8 cellular contexts compared by ENCODE assay signal in the genomic region with DNA sequence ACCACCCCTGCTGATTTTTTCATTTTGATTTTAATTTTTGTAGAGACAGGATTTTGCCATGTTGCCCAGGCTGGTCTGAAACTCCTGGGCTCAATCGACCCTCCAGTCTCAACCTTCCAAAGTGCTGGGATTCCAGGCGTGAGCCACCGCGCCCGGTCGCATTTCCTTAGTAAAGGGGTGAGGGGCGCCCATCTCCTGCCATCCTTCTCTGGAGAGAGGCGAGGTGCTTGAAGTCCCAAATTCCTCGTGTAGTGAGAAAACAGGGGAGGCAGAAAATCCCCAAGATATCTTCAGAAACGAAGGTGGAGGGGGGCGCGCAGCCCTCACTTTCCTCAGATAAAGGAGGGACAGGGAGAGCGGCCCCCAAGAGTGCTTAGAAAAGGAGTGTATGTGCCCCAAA. TPM values are rescaled to one million over a fixed set of nuclear protein-coding genes. Genes with fewer than 3 reads are reported as not detected.
A peak's percentile ranks its signal among the peaks of the same experiment; 100 is the strongest.
DNase-seq lines count a peak whose midpoint lies in the region; ATAC-seq, FAIRE-seq and TF ChIP-seq lines count a peak whose summit lies in the region.

No MANE protein-coding gene starts in this region.

- TF ChIP-seq RAD21 in H1 (IDR thresholded peaks at IDR 0.05 in 1 of 2, conservative IDR thresholded peaks at IDR 0.05 in 1 of 2; ENCODE audit: low read depth in 2 of 2, low read length in 2 of 2) = no peak

- H4K8ac ChIP-seq in H1 (ENCODE audit: extremely low read depth, insufficient read depth, low read length) = peak overlapping the region; percentile 28

- no peak overlapping the region for H2BK12ac ChIP-seq in H1 (ENCODE audit: low read depth, low read length)

- CTCF ChIA-PET in H1 (lab: Charles Lee; ENCODE audit: partially characterized antibody) = interaction anchor here (1.0 kb wide), 1 partner anchor 9 kb away, joined by 3 read pairs; no protein-coding TSS in a partner anchor

- peak overlapping the region; percentile 80 for H3K27ac ChIP-seq in CD4-positive, CD25-positive, alpha-beta regulatory T cell (ENCODE audit: insufficient read depth, low read length, poor library complexity, severe bottlenecking)
- H3K27ac ChIP-seq in H1 (ENCODE audit: low read depth, low read length) = peak overlapping the region; percentile 57; the same call in 1 of the 2 replicates

- H3K27me3 Mint-ChIP-seq in CD4-positive, CD25-positive, alpha-beta regulatory T cell = no peaks in the 10 kb centered on the region
- H3K27me3 Mint-ChIP-seq in neural crest cell (ENCODE audit: low read depth) = no peaks in the 10 kb centered on the region

- H3K27ac Mint-ChIP-seq in CD4-positive, CD25-positive, alpha-beta regulatory T cell = peak overlapping the region in 1 of 3 donors; percentile 62
- H3K27ac Mint-ChIP-seq in neural crest cell (ENCODE audit: unreplicated experiment) = no peak overlapping the region

- TF ChIP-seq EP300 in H1 (IDR thresholded peaks at IDR 0.05; ENCODE audit: borderline replicate concordance in 1 of 2, low read depth in 2 of 2, low read length in 2 of 2) = no peak

- no peak overlapping the region; the same call in 1 of the 2 replicates for H3K18ac ChIP-seq in H1 (ENCODE audit: extremely low read depth, low read length)

- no peak overlapping the region for H2BK15ac ChIP-seq in H1 (ENCODE audit: low read length)

- WGBS in H1 (ENCODE audit: extremely low coverage in 1 of 2, insufficient coverage in 1 of 2, insufficient read length in 1 of 2, insufficient replicate concordance in 2 of 2, low coverage in 1 of 2, low lambda C conversion rate in 2 of 2, missing lambda C conversion rate in 1 of 2), 2 experiments = 67% methylated on average over 10 of the region's 13 CpGs; no CpG with 5 or more reads in 1 of the 2 experiments

- peak overlapping the region; percentile 57 for H3K4ac ChIP-seq in H1 (replicated peaks; ENCODE audit: insufficient read length, low read depth, low read length)

- H2AK5ac ChIP-seq in H1 (ENCODE audit: low read depth, low read length) = no peak overlapping the region; the same call in 1 of the 2 replicates

- TF ChIP-seq CTCF in H1 (IDR thresholded peaks at IDR 0.05; ENCODE audit: control extremely low read depth in 1 of 3, insufficient read depth in 1 of 3, low read depth in 1 of 3, low read length in 3 of 3) = no peak
- no peak for TF ChIP-seq CTCF in neural crest cell (conservative IDR thresholded peaks at IDR 0.05)

- TF ChIP-seq POLR2A in H1 (IDR thresholded peaks at IDR 0.05; ENCODE audit: control extremely low read depth in 1 of 2, low read depth in 2 of 2, low read length in 2 of 2) = no peak

- H2BK5ac ChIP-seq in H1 (ENCODE audit: low read depth, low read length) = no peak overlapping the region

- DNase-seq in CD4-positive, CD25-positive, alpha-beta regulatory T cell = no peak
- no peak for DNase-seq in NT2/D1 (ENCODE audit: low read depth, low spot score)
- DNase-seq in H1 (ENCODE audit: low read depth in 1 of 2, low spot score in 2 of 2) = no peak
- no peak for DNase-seq in neural crest cell (ENCODE audit: low read depth, low spot score)
- no peak for DNase-seq in activated gamma-delta T cell (lab: John Stamatoyannopoulos, UW)
- no peak for DNase-seq in NCI-H2081 treated with DMSO at 0.1 percent for 48 hours (lab: John Stamatoyannopoulos, UW)
- DNase-seq in RKO (ENCODE audit: low spot score) = no peak

- H3K4me3 Mint-ChIP-seq in CD4-positive, CD25-positive, alpha-beta regulatory T cell = peak overlapping the region; percentile 92 to 95 (median 95)
- H3K4me3 Mint-ChIP-seq in neural crest cell = peak overlapping the region; percentile 93

- H3K36me3 ChIP-seq in CD4-positive, CD25-positive, alpha-beta regulatory T cell (ENCODE audit: control insufficient read depth, insufficient read depth, low read length) = no peaks in the 10 kb centered on the region
- peaks cover 9% of the 10 kb centered on the region for H3K36me3 ChIP-seq in NT2/D1 (ENCODE audit: insufficient read depth, insufficient read length, low read length)
- no peaks in the 10 kb centered on the region for H3K36me3 ChIP-seq in H1 (ENCODE audit: control insufficient read depth in 2 of 4, insufficient read depth in 4 of 4, low read length in 3 of 4)

- H2BK120ac ChIP-seq in H1 (replicated peaks; ENCODE audit: low read depth, low read length) = no peak overlapping the region

- no peak for FAIRE-seq in H1 (lab: Jason Lieb, UNC)

- H3K9me3 ChIP-seq in CD4-positive, CD25-positive, alpha-beta regulatory T cell (ENCODE audit: control insufficient read depth in 2 of 2, low read length in 2 of 2) = no peaks in the 10 kb centered on the region
- H3K9me3 ChIP-seq in NT2/D1 (ENCODE audit: insufficient read depth, low read length) (peaks cover 11% of the 10 kb centered on the region; the same call in 1 of the 2 replicates), H1 (ENCODE audit: insufficient read depth in 2 of 2, low read depth in 1 of 2, low read length in 1 of 2) (no peaks in the 10 kb centered on the region)

- H4K5ac ChIP-seq in H1 (ENCODE audit: insufficient read length, low read depth, low read length) = no peak overlapping the region

- peaks cover 4% of the 10 kb centered on the region; the same call in 1 of the 2 replicates for H3K79me1 ChIP-seq in H1 (ENCODE audit: low read depth, low read length)

- H3K4me1 Mint-ChIP-seq in CD4-positive, CD25-positive, alpha-beta regulatory T cell = peaks cover 13 to 52% (median 32%) of the 10 kb centered on the region in 4 donors
- peaks cover 29% of the 10 kb centered on the region for H3K4me1 Mint-ChIP-seq in neural crest cell

- POLR2A ChIA-PET in H1 (lab: Charles Lee; ENCODE audit: partially characterized antibody) = interaction anchor here (0.8 to 2.8 kb wide), 9 partner anchors 10 to 145 kb away, joined by 3 to 21 read pairs (median 6); a partner anchor contains a TSS

- no peak overlapping the region for H3K14ac ChIP-seq in H1 (ENCODE audit: insufficient read length)

- ATAC-seq in CD4-positive, CD25-positive, alpha-beta regulatory T cell (ENCODE audit: low read depth in 2 of 2) = no peak
- ATAC-seq in HG03378 (IDR thresholded peaks at IDR 0.05; ENCODE audit: unreplicated experiment) = no peak

- H3K23ac ChIP-seq in H1 (ENCODE audit: insufficient read length) = no peak overlapping the region

- H3K4me3 ChIP-seq in CD4-positive, CD25-positive, alpha-beta regulatory T cell (ENCODE audit: low read depth, low read length) = peak overlapping the region; percentile 55
- H3K4me3 ChIP-seq in NT2/D1 (ENCODE audit: insufficient read length, low read depth) (no peak overlapping the region), H1 (ENCODE audit: extremely low read depth in 1 of 4, insufficient read depth in 2 of 4, low read depth in 3 of 4, low read length in 4 of 4) (peak overlapping the region; percentile 31 to 63 (median 42))

- H3K4me2 ChIP-seq in H1 (ENCODE audit: insufficient read depth in 1 of 2, low read depth in 2 of 2, low read length in 2 of 2) = peak overlapping the region; percentile 72 to 91

- H3K36me3 Mint-ChIP-seq in CD4-positive, CD25-positive, alpha-beta regulatory T cell = peaks cover 8% of the 10 kb centered on the region
- H3K36me3 Mint-ChIP-seq in neural crest cell (ENCODE audit: low read depth) = no peaks in the 10 kb centered on the region

- no peaks in the 10 kb centered on the region for H4K20me1 ChIP-seq in H1 (replicated peaks in 1 of 2; ENCODE audit: control insufficient read depth in 1 of 2, insufficient read depth in 2 of 2, low read length in 2 of 2)

- no peak overlapping the region for H3K56ac ChIP-seq in H1 (replicated peaks; ENCODE audit: insufficient read length, low read depth, low read length)

- H4K91ac ChIP-seq in H1 (replicated peaks; ENCODE audit: insufficient read length, low read length) = no peak overlapping the region

- peaks cover 43% of the 10 kb centered on the region for H3K4me1 ChIP-seq in CD4-positive, CD25-positive, alpha-beta regulatory T cell (ENCODE audit: control insufficient read depth, insufficient read depth, low read length, poor library complexity, severe bottlenecking)
- H3K4me1 ChIP-seq in NT2/D1 (ENCODE audit: insufficient read depth, insufficient read length) (peaks cover 4% of the 10 kb centered on the region), H1 (replicated peaks in 1 of 4; ENCODE audit: control insufficient read depth in 3 of 4, insufficient read depth in 4 of 4, low read length in 3 of 4) (peaks cover 4 to 8% (median 5%) of the 10 kb centered on the region in 4 experiments; a peak in 6 of 7 replicates)

- peak overlapping the region; percentile 33 for H3K9ac ChIP-seq in NT2/D1 (ENCODE audit: insufficient read length, low read depth)
- H3K9ac ChIP-seq in H1 (replicated peaks in 1 of 4; ENCODE audit: extremely low read depth in 1 of 4, low read depth in 3 of 4, low read length in 3 of 4) = peak overlapping the region in 2 of 4 experiments; percentile 49 to 61; a peak in 4 of 7 replicates

- no peaks in the 10 kb centered on the region for H3K27me3 ChIP-seq in CD4-positive, CD25-positive, alpha-beta regulatory T cell (ENCODE audit: control insufficient read depth, insufficient read depth, low read length)
- H3K27me3 ChIP-seq in NT2/D1 (ENCODE audit: insufficient read depth, insufficient read length) (no peaks in the 10 kb centered on the region), H1 (replicated peaks in 1 of 4; ENCODE audit: control insufficient read depth in 3 of 4, extremely low read depth in 1 of 4, insufficient read depth in 3 of 4, low read length in 3 of 4) (peaks cover 0 to 3% (median 3%) of the 10 kb centered on the region in 4 experiments; a peak in 2 of 7 replicates)

- H3K9me3 Mint-ChIP-seq in CD4-positive, CD25-positive, alpha-beta regulatory T cell = no peaks in the 10 kb centered on the region
- no peaks in the 10 kb centered on the region for H3K9me3 Mint-ChIP-seq in neural crest cell

- no peaks in the 10 kb centered on the region; the same call in 1 of the 2 replicates for H3K23me2 ChIP-seq in H1 (ENCODE audit: low read depth, low read length)

- no peak overlapping the region for H2BK20ac ChIP-seq in H1 (ENCODE audit: low read length)

- no peak overlapping the region for H2AFZ ChIP-seq in H1 (ENCODE audit: low read length)

- H3K79me2 ChIP-seq in H1 (ENCODE audit: control insufficient read depth in 1 of 2, insufficient read depth in 2 of 2, low read length in 2 of 2) = peaks cover 0 to 23% of the 10 kb centered on the region in 2 experiments; a peak in 2 of 4 replicates

TF ChIP-seq in H1, 55 proteins besides CTCF, POLR2A, EP300 and RAD21 (continues in another document):
- no peak for TF ChIP-seq TBP (IDR thresholded peaks at IDR 0.05; ENCODE audit: low read depth, low read length)

RNA-seq across cellular contexts. Expression of a gene that starts 21.0 kb away (rescaled TPM):
- 134 TPM for total RNA-seq in CD4-positive, CD25-positive, alpha-beta regulatory T cell
- polyA plus RNA-seq in CD4-positive, CD25-positive, alpha-beta regulatory T cell = 10 to 100 TPM in 1 of 4 donors, 1 to 10 TPM in 3; 8.1 to 13.9 (median 9.7) TPM
- 205 and 210 TPM in 2 replicates for total RNA-seq in H1 (2021; fragmentation: NEBNext Ultra II Directional; extraction: Animal tissue kit (Norgen Biotek cat#: 25700))
- 38.4 and 54.9 TPM in 2 replicates for polyA plus RNA-seq in H1 (2011; rRNA removed)
- polyA plus RNA-seq in H1 (2011; cell fraction: cytosol; rRNA removed) = 40.1 TPM
- 48.0 TPM for polyA plus RNA-seq in H1 (2011; cell fraction: nucleus; rRNA removed)
- polyA plus RNA-seq in H1 (2012, experiment 1 of 2) = 71.5 to 98.9 TPM (median 84.3 TPM) in 4 replicates
- 49.7 TPM for polyA plus RNA-seq in H1 (2012, experiment 2 of 2)
- 69.1 TPM for polyA plus RNA-seq in H1 (2013, experiment 1 of 2)
- polyA plus RNA-seq in H1 (2013, experiment 2 of 2) = 71.8 TPM
- 22.1 and 22.6 TPM in 2 replicates for polyA minus RNA-seq in H1 (2011; rRNA and poly(A)+ RNA removed)
- polyA minus RNA-seq in H1 (2011; cell fraction: cytosol; rRNA and poly(A)+ RNA removed) = 76.8 TPM
- 33.9 TPM for polyA minus RNA-seq in H1 (2011; cell fraction: nucleus; rRNA and poly(A)+ RNA removed)
- 150 and 158 TPM in 2 replicates for total RNA-seq in neural crest cell
